Comparison of ENCODE assay signal across 8 cellular contexts in the genomic region with DNA sequence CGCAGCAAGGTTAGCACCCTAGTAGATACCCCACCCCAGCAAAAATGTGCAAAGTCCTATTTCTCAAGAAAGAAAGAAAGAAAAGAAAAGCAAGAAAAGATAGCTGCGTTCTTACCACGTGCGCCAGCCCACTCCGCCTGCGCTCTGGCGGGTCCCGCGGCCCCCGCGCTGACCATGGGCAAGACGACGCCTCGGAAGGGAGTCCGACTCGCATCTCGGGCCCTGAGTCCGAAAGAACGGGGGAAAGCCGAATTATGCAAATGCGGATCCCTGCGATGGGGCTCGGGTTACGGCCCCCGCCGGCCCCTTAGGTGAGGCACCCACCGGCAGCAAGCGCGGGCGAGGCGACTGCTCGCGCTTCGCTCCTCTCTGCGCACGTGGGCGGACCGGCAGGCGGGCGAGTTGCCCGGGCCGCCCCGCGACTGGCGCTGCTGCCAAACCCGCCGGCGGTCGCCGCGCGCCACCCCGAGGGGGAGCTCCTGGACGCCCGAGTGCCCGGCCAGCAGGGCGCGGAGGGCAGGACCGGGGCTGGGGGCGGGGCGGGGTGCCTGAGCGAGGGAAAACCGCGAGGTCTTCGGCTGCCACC. TPM values are rescaled to one million over a fixed set of nuclear protein-coding genes. Genes with fewer than 3 reads are reported as not detected.
DNase-seq lines count a peak whose midpoint lies in the region; ATAC-seq and TF ChIP-seq lines count a peak whose summit lies in the region.

No MANE protein-coding gene starts in this region.

- peak overlapping the region; percentile 84 for H3K4me3 Mint-ChIP-seq in CD4-positive, alpha-beta T cell

- H3K4me1 ChIP-seq in iPS-20b (ENCODE audit: insufficient read depth, low read length): peaks cover 6% of the 10 kb centered on the region; the same call in 1 of the 2 replicates

- peaks cover 38% of the 10 kb centered on the region for H3K4me1 Mint-ChIP-seq in CD4-positive, alpha-beta T cell (ENCODE audit: low read depth)

- no peak for TF ChIP-seq POLR2A in NB4 (IDR thresholded peaks at IDR 0.05; ENCODE audit: extremely low read depth, insufficient read length)

- CTCF ChIA-PET in CD4-positive, alpha-beta T cell (lab: Charles Lee): interaction anchor here (0.6 to 4.7 kb wide), 23 partner anchors 13 to 902 kb away, joined by 3 to 40 read pairs (median 6); a partner anchor contains a TSS

- no peak for ATAC-seq in CD4-positive, alpha-beta T cell (ENCODE audit: poor library complexity)
- no peak for ATAC-seq in activated naive CD4-positive, alpha-beta T cell treated with anti-CD3 and anti-CD28 coated beads, Interleukin-2, amount 50 U/mL, for 72 hours
- ATAC-seq in HG02571 (IDR thresholded peaks at IDR 0.05; ENCODE audit: unreplicated experiment): no peak
- ATAC-seq in HG02938 (IDR thresholded peaks at IDR 0.05; ENCODE audit: unreplicated experiment): no peak
- no peak for ATAC-seq in GM18511 (IDR thresholded peaks at IDR 0.05; ENCODE audit: unreplicated experiment)

- H3K9ac ChIP-seq in iPS-20b (ENCODE audit: low read depth, low read length): no peak overlapping the region

- DNase-seq in CD4-positive, alpha-beta T cell: peak in 5 of 10 experiments; percentile 15 to 45 (median 23)
- peak; percentile 35 for DNase-seq in NB4 (ENCODE audit: low read depth)
- peak; percentile 55 to 66 for DNase-seq in activated naive CD4-positive, alpha-beta T cell treated with anti-CD3 and anti-CD28 coated beads, Interleukin-2, amount 50 U/mL, for 72 hours (ENCODE audit: low spot score in 2 of 2)
- peak; percentile 62 to 65 for DNase-seq in stimulated activated CD4-positive, alpha-beta T cell treated with anti-CD3 and anti-CD28 coated beads, Interleukin-1b, Interleukin-23, amount 100 ng/mL, for 4 hours (ENCODE audit: low read depth in 2 of 2)

- intact Hi-C loops in CD4-positive, alpha-beta T cell (cut with DNase I, micrococcal nuclease): loop anchor here (1.0 to 10.0 kb wide), 14 partner anchors 86 to 914 kb away; a partner anchor contains a TSS

- no peak for TF ChIP-seq CTCF in CD4-positive, alpha-beta T cell (IDR thresholded peaks at IDR 0.05)
- TF ChIP-seq CTCF in NB4 (IDR thresholded peaks at IDR 0.05; ENCODE audit: low read depth, low read length): no peak

- no peaks in the 10 kb centered on the region for H3K9me3 ChIP-seq in CD4-positive, alpha-beta T cell (ENCODE audit: control insufficient read depth, low read length)
- no peaks in the 10 kb centered on the region for H3K9me3 ChIP-seq in iPS-20b (ENCODE audit: insufficient read depth, low read depth, low read length)

- peaks cover 39% of the 10 kb centered on the region for H3K27me3 ChIP-seq in CD4-positive, alpha-beta T cell (ENCODE audit: control insufficient read depth, insufficient read depth, low read length)
- H3K27me3 ChIP-seq in iPS-20b (ENCODE audit: insufficient read depth, low read length): peaks cover 79% of the 10 kb centered on the region

- peaks cover 11% of the 10 kb centered on the region for H3K36me3 Mint-ChIP-seq in CD4-positive, alpha-beta T cell (ENCODE audit: low read depth)
- peaks cover 24 to 29% of the 10 kb centered on the region in 2 donors for H3K36me3 Mint-ChIP-seq in activated naive CD4-positive, alpha-beta T cell treated with anti-CD3 and anti-CD28 coated beads, Interleukin-2, amount 50 U/mL, for 72 hours

- POLR2A ChIA-PET in CD4-positive, alpha-beta T cell (lab: Charles Lee): interaction anchor here (1.0 to 5.7 kb wide), 6 partner anchors 13 to 225 kb away, joined by 4 to 106 read pairs (median 26); a partner anchor contains a TSS

- H3K36me3 ChIP-seq in iPS-20b (ENCODE audit: insufficient read depth, low read depth, low read length): no peaks in the 10 kb centered on the region

- no peak overlapping the region for H3K4me3 ChIP-seq in NB4 (ENCODE audit: low read depth, low read length)
- H3K4me3 ChIP-seq in iPS-20b (ENCODE audit: low read length): peak overlapping the region; percentile 27; the same call in 1 of the 2 replicates

- peaks cover 60% of the 10 kb centered on the region for H3K27me3 Mint-ChIP-seq in CD4-positive, alpha-beta T cell

- no peak overlapping the region for H3K27ac Mint-ChIP-seq in CD4-positive, alpha-beta T cell
- peak overlapping the region in 1 of 2 donors; percentile 99 for H3K27ac Mint-ChIP-seq in activated naive CD4-positive, alpha-beta T cell treated with anti-CD3 and anti-CD28 coated beads, Interleukin-2, amount 50 U/mL, for 72 hours

- no peaks in the 10 kb centered on the region for H3K9me3 Mint-ChIP-seq in CD4-positive, alpha-beta T cell
- H3K9me3 Mint-ChIP-seq in activated naive CD4-positive, alpha-beta T cell treated with anti-CD3 and anti-CD28 coated beads, Interleukin-2, amount 50 U/mL, for 72 hours: no peaks in the 10 kb centered on the region

- no peak overlapping the region for H3K27ac ChIP-seq in CD4-positive, alpha-beta T cell (ENCODE audit: low read depth, low read length)
- no peak overlapping the region for H3K27ac ChIP-seq in iPS-20b (ENCODE audit: low read length)

RNA-seq across cellular contexts. Expression of a gene that starts 2.4 kb away (rescaled TPM):
- total RNA-seq in CD4-positive, alpha-beta T cell: 1 to 10 TPM; 3.2 to 5.4 TPM
- 10 to 100 TPM; 43.0 to 54.5 TPM for total RNA-seq in activated naive CD4-positive, alpha-beta T cell treated with anti-CD3 and anti-CD28 coated beads, Interleukin-2, amount 50 U/mL, for 72 hours

RNA-seq across cellular contexts. Expression of a gene that starts 14.0 kb away (rescaled TPM):
- total RNA-seq in CD4-positive, alpha-beta T cell: 10 to 100 TPM; 14.3 to 15.9 TPM
- total RNA-seq in activated naive CD4-positive, alpha-beta T cell treated with anti-CD3 and anti-CD28 coated beads, Interleukin-2, amount 50 U/mL, for 72 hours: 10 to 100 TPM; 16.6 to 17.1 TPM

Comparison
In these comparisons a context has a peak if more than half of its experiments do, and no peak if none do; other contexts are left out.
1. RNA of a gene that starts 2.4 kb away (total RNA-seq): 43.0 to 54.5 TPM in activated naive CD4-positive, alpha-beta T cell treated with anti-CD3 and anti-CD28 coated beads, Interleukin-2, amount 50 U/mL, for 72 hours; 3.2 to 5.4 TPM in CD4-positive, alpha-beta T cell; every median in the first group is over 4 times any median in the second.